In genomic region chr9:78296893-78297671, GRCh38 we compare ENCODE assay signal across 8 cellular contexts. TPM values are rescaled to one million over a fixed set of nuclear protein-coding genes. Genes with fewer than 3 reads are reported as not detected.
DNase-seq lines count a peak whose midpoint lies in the region; TF ChIP-seq lines count a peak whose summit lies in the region.

Gene PSAT1 (plus strand): TSS chr9:78297125. CDS start chr9:78297211, 86 bp downstream.

- H3K27me3 Mint-ChIP-seq in nephron progenitor cell (ENCODE audit: low read depth, poor library complexity): no peaks in the 10 kb centered on the region
- no peaks in the 10 kb centered on the region for H3K27me3 Mint-ChIP-seq in stimulated activated naive CD8-positive, alpha-beta T cell treated with anti-CD3 and anti-CD28 coated beads, Interleukin-15, Interleukin-2, amounts not matched to agents 100 ng/mL and 50 ng/mL, for 24 hours

- peak; percentile 85 for TF ChIP-seq POLR2A in Raji (IDR thresholded peaks at IDR 0.05; ENCODE audit: insufficient read depth, low read depth, low read length)

- H3K4me3 Mint-ChIP-seq in nephron progenitor cell: peak within 1 kb of the TSS; percentile 95
- peak within 1 kb of the TSS; percentile 91 for H3K4me3 Mint-ChIP-seq in stimulated activated naive CD8-positive, alpha-beta T cell treated with anti-CD3 and anti-CD28 coated beads, Interleukin-15, Interleukin-2, amounts not matched to agents 100 ng/mL and 50 ng/mL, for 24 hours

- DNase-seq in ELR (ENCODE audit: low read depth) (peak; percentile 98), H7 (peak; percentile 99), M059J (ENCODE audit: low read depth) (peak; percentile 97), fibroblast of the conjunctiva (ENCODE audit: low read depth) (peak; percentile 97), nephron progenitor cell (peak; percentile 89)
- DNase-seq in activated T-helper 9 cell treated with anti-CD3 and anti-CD28 coated beads, Interleukin-2, amount 50 U/mL, for 16 hours (ENCODE audit: low read depth): peak; percentile 85

- peak within 1 kb of the TSS; percentile 100 for H3K4me3 ChIP-seq in H7 (ENCODE audit: insufficient read depth, low read depth, low read length)

- TF ChIP-seq CTCF in nephron progenitor cell (IDR thresholded peaks at IDR 0.05): no peak

- H3K36me3 Mint-ChIP-seq in nephron progenitor cell (ENCODE audit: low read depth): peaks cover 25% of the 10 kb centered on the region
- H3K36me3 Mint-ChIP-seq in stimulated activated naive CD8-positive, alpha-beta T cell treated with anti-CD3 and anti-CD28 coated beads, Interleukin-15, Interleukin-2, amounts not matched to agents 100 ng/mL and 50 ng/mL, for 24 hours (ENCODE audit: low read depth): peaks cover 28% of the 10 kb centered on the region

- H3K9me3 Mint-ChIP-seq in nephron progenitor cell: no peaks in the 10 kb centered on the region
- no peaks in the 10 kb centered on the region for H3K9me3 Mint-ChIP-seq in stimulated activated naive CD8-positive, alpha-beta T cell treated with anti-CD3 and anti-CD28 coated beads, Interleukin-15, Interleukin-2, amounts not matched to agents 100 ng/mL and 50 ng/mL, for 24 hours

- peaks cover 18% of the 10 kb centered on the region for H3K36me3 ChIP-seq in H7 (replicated peaks; ENCODE audit: control insufficient read depth, insufficient read depth, low read length)

- no peaks in the 10 kb centered on the region for H3K27me3 ChIP-seq in H7 (ENCODE audit: control insufficient read depth, insufficient read depth, low read length)

- H3K4me1 Mint-ChIP-seq in nephron progenitor cell: peaks cover 40% of the 10 kb centered on the region
- H3K4me1 Mint-ChIP-seq in stimulated activated naive CD8-positive, alpha-beta T cell treated with anti-CD3 and anti-CD28 coated beads, Interleukin-15, Interleukin-2, amounts not matched to agents 100 ng/mL and 50 ng/mL, for 24 hours (ENCODE audit: low read depth): peaks cover 47% of the 10 kb centered on the region

- H3K27ac Mint-ChIP-seq in nephron progenitor cell: peak within 1 kb of the TSS; percentile 96
- peak within 1 kb of the TSS; percentile 93 for H3K27ac Mint-ChIP-seq in stimulated activated naive CD8-positive, alpha-beta T cell treated with anti-CD3 and anti-CD28 coated beads, Interleukin-15, Interleukin-2, amounts not matched to agents 100 ng/mL and 50 ng/mL, for 24 hours

RNA-seq across cellular contexts. Expression of gene PSAT1, which starts in this region (rescaled TPM):
- total RNA-seq in H7 (2014; rRNA removed; shearing (Covaris generic)): 224 and 271 TPM in 2 replicates
- 73.0 and 82.0 TPM in 2 replicates for total RNA-seq in M059J (2014; rRNA removed; shearing (Covaris generic))

Comparison
In these comparisons a context has a peak if more than half of its experiments do, and no peak if none do; other contexts are left out.
1. Peak in every context shown above with its lines: DNase-seq and H3K4me3 ChIP-seq.